ENCODE assay signal across 11 cellular contexts in the genomic region with DNA sequence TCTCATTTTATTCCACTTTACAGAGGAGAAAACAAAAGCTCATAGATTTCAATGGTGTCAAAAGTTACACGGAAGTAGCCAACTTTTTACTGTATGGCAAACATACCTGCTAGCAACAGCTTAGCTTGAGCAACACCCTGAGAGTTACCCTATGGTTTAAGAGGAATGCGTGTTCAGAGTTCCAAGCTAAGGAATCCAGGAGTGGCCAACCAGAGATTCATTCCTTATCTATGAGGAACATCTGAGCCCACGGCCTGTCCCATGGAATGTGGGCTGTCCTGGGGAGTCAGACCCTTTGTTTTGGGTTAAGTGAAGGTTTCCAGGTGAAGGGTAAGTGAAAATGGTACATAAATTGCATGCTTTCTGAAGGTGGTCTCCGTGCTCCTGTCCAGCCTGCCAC.
DNase-seq lines count a peak whose midpoint lies in the region; ATAC-seq lines count a peak whose summit lies in the region.
"Had no signal": no experiment of that assay in that cellular context is flagged by ENCODE, and none has a peak within 500 bp of the region (broad histone marks: within the 10 kb centered on the region; RNA-seq: fewer than 3 reads in every experiment).

No MANE protein-coding gene starts in this region.

- H3K27ac ChIP-seq in subcutaneous abdominal adipose tissue (ENCODE audit: low read depth, low read length), result peak overlapping the region; percentile 35

- H3K9me3 ChIP-seq in subcutaneous abdominal adipose tissue (ENCODE audit: control insufficient read depth in 5 of 5, low read length in 5 of 5), result no peaks in the 10 kb centered on the region

- H3K4me1 ChIP-seq in subcutaneous abdominal adipose tissue (ENCODE audit: control insufficient read depth in 5 of 5, insufficient read depth in 5 of 5, low read length in 5 of 5), result peaks cover 0 to 18% (median 13%) of the 10 kb centered on the region in 5 donors

- no peak for ATAC-seq in GM18520 (IDR thresholded peaks at IDR 0.05; ENCODE audit: unreplicated experiment)
- ATAC-seq: T-cell had no signal

- peaks cover 0 to 11% (median 3%) of the 10 kb centered on the region in 5 donors for H3K36me3 ChIP-seq in subcutaneous abdominal adipose tissue (ENCODE audit: control insufficient read depth in 5 of 5, insufficient read depth in 5 of 5, low read length in 5 of 5)

- no peak overlapping the region for H3K9ac ChIP-seq in subcutaneous abdominal adipose tissue (ENCODE audit: low read length in 5 of 5)

- H3K27me3 ChIP-seq in subcutaneous abdominal adipose tissue (ENCODE audit: control insufficient read depth in 5 of 5, insufficient read depth in 4 of 5, low read length in 5 of 5), result no peaks in the 10 kb centered on the region

- no peak overlapping the region for H3K4me3 ChIP-seq in subcutaneous abdominal adipose tissue (ENCODE audit: low read depth in 1 of 5, low read length in 5 of 5)

- DNase-seq in HuH-7 (ENCODE audit: low spot score) (peak; percentile 26), astrocyte of the hippocampus (ENCODE audit: low read depth, low spot score) (peak; percentile 81), iris pigment epithelial cell (ENCODE audit: low read depth) (peak; percentile 89), superior temporal gyrus (ENCODE audit: extremely low spot score) (no peak), NCI-H2227 (lab: John Stamatoyannopoulos, UW; ENCODE audit: unreplicated experiment) (no peak)
- DNase-seq: activated CD4-positive, alpha-beta T cell treated with anti-CD3 and anti-CD28 coated beads, Interleukin-2, amount 50 U/mL, for 1 hour; activated gamma-delta T cell treated with Interleukin-2 at 50 U/mL for 16 hours; NCI-H1694 treated with DMSO at 0.1 percent for 48 hours; T-cell had no signal

Comparison
In these comparisons a context has a peak if more than half of its experiments do, and no peak if none do; other contexts are left out.
1. DNase-seq: peak in HuH-7 (single experiment), astrocyte of the hippocampus (single experiment) and iris pigment epithelial cell (single experiment); none in superior temporal gyrus (single experiment) and NCI-H2227 (single experiment).